26 cellular contexts compared by ENCODE assay signal in the genomic region with DNA sequence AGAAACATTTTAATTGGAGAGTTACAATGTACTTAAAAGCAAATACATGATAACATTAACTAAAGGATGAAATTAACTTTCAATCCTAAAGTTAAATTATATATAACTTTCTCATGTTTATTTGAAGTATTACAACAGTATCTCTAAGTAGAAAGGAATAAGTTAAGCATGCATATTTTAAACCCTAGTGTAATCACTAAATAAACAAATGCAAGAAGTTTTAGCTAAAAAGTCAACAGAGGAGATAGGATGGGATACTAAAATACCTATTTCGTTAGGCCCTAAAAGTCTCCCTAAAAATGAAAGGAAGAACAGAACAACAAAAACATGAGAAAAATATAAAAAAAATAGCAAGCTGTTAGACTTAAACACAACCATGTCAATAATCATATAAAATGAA.
"Had no signal": no experiment of that assay in that cellular context is flagged by ENCODE, and none has a peak within 500 bp of the region (broad histone marks: within the 10 kb centered on the region; RNA-seq: fewer than 3 reads in every experiment).

No MANE protein-coding gene starts in this region.

- ATAC-seq: activated CD4-positive, alpha-beta T cell treated with anti-CD3 and anti-CD28 coated beads for 36 hours; activated CD4-positive, CD25-positive, alpha-beta regulatory T cell treated with anti-CD3 and anti-CD28 coated beads, Interleukin-2, amount 50 U/mL, for 24 hours; activated CD8-positive, alpha-beta T cell treated with anti-CD3 and anti-CD28 coated beads, Interleukin-2, amount 10 ng/mL, durations not matched to agents 7 days and 5 days; activated naive CD8-positive, alpha-beta T cell treated with anti-CD3 and anti-CD28 coated beads, Interleukin-2, amount 50 U/mL, for 24 hours; Right ventricle myocardium inferior; WTC11 had no signal

- H3K27ac ChIP-seq: brain microvascular endothelial cell, KMS-11, PC-9, RWPE1 had no signal

- H2AFZ ChIP-seq: PC-9 had no signal

- H3K9ac ChIP-seq: KMS-11 had no signal

- H3K4me2 ChIP-seq: KMS-11, PC-9 had no signal

- H3K4me3 ChIP-seq: PC-9 had no signal

- H3K36me3 ChIP-seq: brain microvascular endothelial cell had no signal

- DNase-seq: activated CD4-positive, alpha-beta T cell treated with anti-CD3 and anti-CD28 coated beads for 36 hours; activated CD4-positive, alpha-beta T cell treated with anti-CD3 and anti-CD28 coated beads, Interleukin-2, amount 10 ng/mL, durations not matched to agents 7 days and 5 days; activated CD4-positive, alpha-beta T cell treated with anti-CD3 and anti-CD28 coated beads, Interleukin-2, amount 50 U/mL, for 48 hours; activated CD8-positive, alpha-beta T cell treated with anti-CD3 and anti-CD28 coated beads, Interleukin-2, amount 10 ng/mL, durations not matched to agents 7 days and 5 days; activated effector memory CD4-positive, alpha-beta T cell treated with Interleukin-2 at 50 U/mL for 16 hours; activated naive CD4-positive, alpha-beta T cell treated with anti-CD3 and anti-CD28 coated beads, Interleukin-2, amount 10 ng/mL, durations not matched to agents 7 days and 5 days; activated naive CD8-positive, alpha-beta T cell treated with anti-CD3 and anti-CD28 coated beads, Interleukin-2, amount 50 U/mL, for 24 hours; activated T-cell treated with anti-CD3 and anti-CD28 coated beads, Interleukin-2, amount 50 U/mL, for 24 hours; anterior cingulate cortex; brain microvascular endothelial cell; central memory CD4-positive, alpha-beta T cell; MM.1S; MV-4-11; NCI-H1092; NCI-H1436 treated with DMSO at 0.1 percent for 48 hours; NCI-H1694 treated with DMSO at 0.1 percent for 48 hours; NCI-H2029; NCI-H345; NCI-H524 treated with DMSO at 0.1 percent for 48 hours; PC-9; SIG-M5 had no signal

- H3K27me3 ChIP-seq: brain microvascular endothelial cell had no signal
